Comparison of ENCODE assay signal across 8 cellular contexts in genomic region chr3:157204431-157204830, GRCh38. TPM values are rescaled to one million over a fixed set of nuclear protein-coding genes. Genes with fewer than 3 reads are reported as not detected.
DNase-seq lines count a peak whose midpoint lies in the region; ATAC-seq and TF ChIP-seq lines count a peak whose summit lies in the region.

No MANE protein-coding gene starts in this region.

- no peak overlapping the region for H3K4me3 Mint-ChIP-seq in H9

- no peak overlapping the region for H3K56ac ChIP-seq in H9 (ENCODE audit: insufficient read length, low read depth, low read length)

- POLR2A ChIA-PET in A673 (lab: Charles Lee; ENCODE audit: low non-redundant PET): no interaction called here

- H3K36me3 Mint-ChIP-seq in H9 (ENCODE audit: insufficient read depth in 1 of 3, low read depth in 3 of 3): no peaks in the 10 kb centered on the region

- H3K9me3 Mint-ChIP-seq in H9: no peaks in the 10 kb centered on the region

- no peak overlapping the region for H2AFZ ChIP-seq in H9 (ENCODE audit: low read length)
- H2AFZ ChIP-seq in hepatocyte: no peak overlapping the region

- H2BK5ac ChIP-seq in H9 (ENCODE audit: insufficient read length, low read length): no peak overlapping the region

- CTCF ChIA-PET in A673 (lab: Charles Lee): interaction anchor here (0.8 to 1.2 kb wide), 6 partner anchors 232 to 370 kb away, joined by 3 to 11 read pairs (median 4); partner anchors contain the start of gene PTX3

- H4K91ac ChIP-seq in H9 (ENCODE audit: insufficient read length, low read depth, low read length): no peak overlapping the region

- H3K4me3 ChIP-seq in A673 (ENCODE audit: low read depth, low read length, poor library complexity, severe bottlenecking): no peak overlapping the region
- no peak overlapping the region for H3K4me3 ChIP-seq in hepatocyte

- no peak overlapping the region for H3K27ac Mint-ChIP-seq in H9

- H3K79me2 ChIP-seq in H9 (ENCODE audit: insufficient read depth, low read length): no peaks in the 10 kb centered on the region
- H3K79me2 ChIP-seq in hepatocyte: no peaks in the 10 kb centered on the region

- no peak overlapping the region for H3T11ph ChIP-seq in H9 (ENCODE audit: low read length)

- no peak overlapping the region for H3K18ac ChIP-seq in H9 (ENCODE audit: insufficient read length, low read depth, low read length)

- no peak overlapping the region for H3K14ac ChIP-seq in H9 (ENCODE audit: insufficient read depth, low read length)

- H2BK12ac ChIP-seq in H9 (ENCODE audit: insufficient read length, low read depth, low read length): no peak overlapping the region

- H3K36me3 ChIP-seq in A673 (ENCODE audit: insufficient read depth, low read length, poor library complexity, severe bottlenecking) (no peaks in the 10 kb centered on the region), hepatocyte (replicated peaks; ENCODE audit: insufficient read depth, low read depth) (no peaks in the 10 kb centered on the region)

- no peaks in the 10 kb centered on the region for H3K79me1 ChIP-seq in H9 (ENCODE audit: insufficient read depth, low read depth, low read length, poor library complexity, severe bottlenecking)

- no CpG with 5 or more reads among the region's 1 CpG for WGBS in H9 (ENCODE audit: extremely low coverage, insufficient read length, low lambda C conversion rate)
- WGBS in hepatocyte (ENCODE audit: low lambda C conversion rate, missing lambda C conversion rate): 45% methylated on average over 1 of the region's 1 CpG

- H2BK120ac ChIP-seq in H9 (ENCODE audit: low read depth, low read length, poor library complexity, severe bottlenecking): no peak overlapping the region

- ATAC-seq in HG03139 (IDR thresholded peaks at IDR 0.05; ENCODE audit: unreplicated experiment): no peak
- no peak for ATAC-seq in HG03565 (IDR thresholded peaks at IDR 0.05; ENCODE audit: unreplicated experiment)
- ATAC-seq in GM21526 (IDR thresholded peaks at IDR 0.05; ENCODE audit: low FRiP score, unreplicated experiment): no peak

- peaks cover 6% of the 10 kb centered on the region for H3K4me1 ChIP-seq in A673 (ENCODE audit: insufficient read depth, low read length, poor library complexity, severe bottlenecking)
- no peaks in the 10 kb centered on the region for H3K4me1 ChIP-seq in H9 (ENCODE audit: insufficient read depth, low read length)
- no peaks in the 10 kb centered on the region for H3K4me1 ChIP-seq in hepatocyte (ENCODE audit: insufficient read depth)

- DNase-seq in A673 (ENCODE audit: low spot score) (peak; percentile 53), H9 (no peak), SW480 (ENCODE audit: low spot score) (peak; percentile 43), hepatocyte (ENCODE audit: low spot score) (peak; percentile 40), caudate nucleus (lab: John Stamatoyannopoulos, UW) (no peak)

- no peaks in the 10 kb centered on the region for H3K9me3 ChIP-seq in A673 (ENCODE audit: low read depth, low read length, poor library complexity, severe bottlenecking)
- no peaks in the 10 kb centered on the region for H3K9me3 ChIP-seq in H9 (ENCODE audit: control insufficient read depth, low read depth, low read length)
- H3K9me3 ChIP-seq in hepatocyte (ENCODE audit: low read depth): no peaks in the 10 kb centered on the region

- H3K23ac ChIP-seq in H9 (ENCODE audit: insufficient read length, low read depth, low read length): no peak overlapping the region

- no peaks in the 10 kb centered on the region for H3K9me2 ChIP-seq in hepatocyte (replicated peaks; ENCODE audit: insufficient read depth)

- no peak overlapping the region for H2BK20ac ChIP-seq in H9 (ENCODE audit: low read depth, low read length, poor library complexity, severe bottlenecking)

- BruUV-seq in A673 (replicated peaks; lab: Mats Ljungman, UMichigan): no TSS peak

- no peak overlapping the region for H2AK5ac ChIP-seq in H9 (ENCODE audit: insufficient read length, low read length)

- H3K27ac ChIP-seq in A673 (ENCODE audit: low read depth, low read length, poor library complexity, severe bottlenecking): no peak overlapping the region
- no peak overlapping the region for H3K27ac ChIP-seq in H9 (ENCODE audit: insufficient read length, low read depth, low read length)
- no peak overlapping the region for H3K27ac ChIP-seq in hepatocyte
- no peak overlapping the region for H3K27ac ChIP-seq in caudate nucleus (ENCODE audit: low read depth, low read length)

- peak; percentile 73 for TF ChIP-seq CTCF in A673 (conservative IDR thresholded peaks at IDR 0.05; ENCODE audit: low read depth, low read length)
- peak; percentile 72 for TF ChIP-seq CTCF in H9 (conservative IDR thresholded peaks at IDR 0.05)
- peak; percentile 70 for TF ChIP-seq CTCF in hepatocyte (IDR thresholded peaks at IDR 0.05; ENCODE audit: poor library complexity)

- intact Hi-C loops in A673 (cut with micrococcal nuclease; ENCODE audit: unreplicated experiment): loop anchor here (1.0 to 5.0 kb wide), 6 partner anchors 148 to 1207 kb away; no protein-coding TSS in a partner anchor

- H4K20me1 ChIP-seq in H9 (ENCODE audit: control insufficient read depth, insufficient read depth, insufficient read length) (no peaks in the 10 kb centered on the region), hepatocyte (ENCODE audit: insufficient read depth, poor library complexity, severe bottlenecking) (no peaks in the 10 kb centered on the region)

- H3K27me3 ChIP-seq in A673 (replicated peaks; ENCODE audit: insufficient read depth, low read depth, low read length, poor library complexity): no peaks in the 10 kb centered on the region
- no peaks in the 10 kb centered on the region for H3K27me3 ChIP-seq in H9 (ENCODE audit: insufficient read depth, low read length)
- no peaks in the 10 kb centered on the region for H3K27me3 ChIP-seq in hepatocyte

- H3K4ac ChIP-seq in H9 (ENCODE audit: low read depth, low read length): no peak overlapping the region

- H3K9ac ChIP-seq in H9 (ENCODE audit: extremely low read depth, insufficient read length, low read length): no peak overlapping the region

- peaks cover 13 to 14% of the 10 kb centered on the region in 2 experiments for H3K4me1 Mint-ChIP-seq in H9

- H2BK15ac ChIP-seq in H9 (ENCODE audit: low read depth, low read length): no peak overlapping the region

- no peaks in the 10 kb centered on the region; the same call in 1 of the 2 replicates for H3K27me3 Mint-ChIP-seq in H9 (ENCODE audit: low read depth)

- no peak overlapping the region for H3K4me2 ChIP-seq in H9 (ENCODE audit: insufficient read depth, insufficient read length, low read length)
- H3K4me2 ChIP-seq in hepatocyte: no peak overlapping the region

- H4K5ac ChIP-seq in H9 (ENCODE audit: insufficient read length, low read depth, low read length): no peak overlapping the region

- H4K8ac ChIP-seq in H9 (replicated peaks; ENCODE audit: insufficient read length, low read depth, low read length): no peak overlapping the region

- no peaks in the 10 kb centered on the region for H3K23me2 ChIP-seq in H9 (ENCODE audit: insufficient read length, low read depth, low read length, poor library complexity, severe bottlenecking)

RNA-seq across cellular contexts. Expression of gene CCNL1, which starts 44.5 kb away (rescaled TPM):
- total RNA-seq in A673 (2021) (91.0 and 101 TPM in 2 replicates), H9 (2021) (93.9 and 103 TPM in 2 replicates), hepatocyte (300 and 338 TPM in 2 replicates)
- polyA plus RNA-seq in hepatocyte: 125 and 172 TPM in 2 replicates

Comparison
In these comparisons a context has a peak if more than half of its experiments do, and no peak if none do; other contexts are left out.
1. DNase-seq: peak in A673 (single experiment), SW480 (single experiment) and hepatocyte (single experiment); none in H9 (single experiment) and caudate nucleus (0 of 61).
2. Peak in every context shown above with its lines, with median percentiles within 50 percentile points of each other: CTCF ChIP-seq.